Comparison of ENCODE assay signal across 8 cellular contexts in genomic region chr11:113730887-113731726, GRCh38. TPM values are rescaled to one million over a fixed set of nuclear protein-coding genes. Genes with fewer than 3 reads are reported as not detected.
A peak's percentile ranks its signal among the peaks of the same experiment; 100 is the strongest.
DNase-seq lines count a peak whose midpoint lies in the region; ATAC-seq, FAIRE-seq and TF ChIP-seq lines count a peak whose summit lies in the region.

No MANE protein-coding gene starts in this region.

- H3K23ac ChIP-seq in H1 (ENCODE audit: insufficient read length) (no peak overlapping the region), mesendoderm (ENCODE audit: low read length) (no peak overlapping the region)

- 65% methylated on average over 4 of the region's 4 CpGs; no CpG with 5 or more reads in 1 of the 2 experiments for WGBS in H1 (ENCODE audit: extremely low coverage in 1 of 2, insufficient coverage in 1 of 2, insufficient read length in 1 of 2, insufficient replicate concordance in 2 of 2, low coverage in 1 of 2, low lambda C conversion rate in 2 of 2, missing lambda C conversion rate in 1 of 2), 2 experiments
- no CpG with 5 or more reads among the region's 4 CpGs for WGBS in mesendoderm (ENCODE audit: extremely low coverage, insufficient coverage, low lambda C conversion rate)

- H3K9ac ChIP-seq in NT2/D1 (ENCODE audit: insufficient read length, low read depth) (no peak overlapping the region), H1 (replicated peaks in 1 of 4; ENCODE audit: extremely low read depth in 1 of 4, low read depth in 3 of 4, low read length in 3 of 4) (no peak overlapping the region), mesendoderm (ENCODE audit: low read length) (no peak overlapping the region)

- FAIRE-seq in H1 (lab: Jason Lieb, UNC): peak; percentile 79

- no peaks in the 10 kb centered on the region for H3K23me2 ChIP-seq in H1 (ENCODE audit: low read depth, low read length)

- CTCF ChIA-PET in H1 (lab: Charles Lee; ENCODE audit: partially characterized antibody): interaction anchor here (0.6 to 5.8 kb wide), 63 partner anchors 9 to 1452 kb away, joined by 3 to 64 read pairs (median 4); no protein-coding TSS in a partner anchor

- H2BK120ac ChIP-seq in H1 (replicated peaks; ENCODE audit: low read depth, low read length): no peak overlapping the region
- no peak overlapping the region for H2BK120ac ChIP-seq in mesendoderm (ENCODE audit: low read depth, low read length)

- TF ChIP-seq RAD21 in H1 (IDR thresholded peaks at IDR 0.05 in 1 of 2, conservative IDR thresholded peaks at IDR 0.05 in 1 of 2; ENCODE audit: low read depth in 2 of 2, low read length in 2 of 2): peak; percentile 97 to 98

- H3K36me3 ChIP-seq in NT2/D1 (ENCODE audit: insufficient read depth, insufficient read length, low read length) (peaks cover 15% of the 10 kb centered on the region), H1 (ENCODE audit: control insufficient read depth in 2 of 4, insufficient read depth in 4 of 4, low read length in 3 of 4) (peaks cover 0 to 21% (median 13%) of the 10 kb centered on the region in 4 experiments; a peak in 5 of 8 replicates), mesendoderm (ENCODE audit: control insufficient read depth, insufficient read depth, low read length) (peaks cover 2% of the 10 kb centered on the region)

- no peak for TF ChIP-seq EP300 in H1 (IDR thresholded peaks at IDR 0.05; ENCODE audit: borderline replicate concordance in 1 of 2, low read depth in 2 of 2, low read length in 2 of 2)

- ATAC-seq in GM21737 (IDR thresholded peaks at IDR 0.05; ENCODE audit: unreplicated experiment) (no peak), GM21367 (IDR thresholded peaks at IDR 0.05; ENCODE audit: unreplicated experiment) (no peak)

- H3K18ac ChIP-seq in H1 (ENCODE audit: extremely low read depth, low read length) (no peak overlapping the region), mesendoderm (ENCODE audit: low read length) (no peak overlapping the region)

- H4K5ac ChIP-seq in H1 (ENCODE audit: insufficient read length, low read depth, low read length): no peak overlapping the region
- no peak overlapping the region for H4K5ac ChIP-seq in mesendoderm (ENCODE audit: low read length)

- POLR2A ChIA-PET in H1 (lab: Charles Lee; ENCODE audit: partially characterized antibody): no interaction called here

- no peak overlapping the region for H4K8ac ChIP-seq in H1 (ENCODE audit: extremely low read depth, insufficient read depth, low read length)
- H4K8ac ChIP-seq in mesendoderm (ENCODE audit: low read depth, low read length): no peak overlapping the region

- H3K4ac ChIP-seq in H1 (replicated peaks; ENCODE audit: insufficient read length, low read depth, low read length) (no peak overlapping the region), mesendoderm (ENCODE audit: low read depth, low read length) (no peak overlapping the region)

- H3K27me3 ChIP-seq in NT2/D1 (ENCODE audit: insufficient read depth, insufficient read length) (no peaks in the 10 kb centered on the region), H1 (replicated peaks in 1 of 4; ENCODE audit: control insufficient read depth in 3 of 4, extremely low read depth in 1 of 4, insufficient read depth in 3 of 4, low read length in 3 of 4) (no peaks in the 10 kb centered on the region), mesendoderm (ENCODE audit: insufficient read depth, low read length, poor library complexity) (no peaks in the 10 kb centered on the region)

- H3K4me2 ChIP-seq in H1 (ENCODE audit: insufficient read depth in 1 of 2, low read depth in 2 of 2, low read length in 2 of 2) (no peak overlapping the region), mesendoderm (ENCODE audit: low read length) (no peak overlapping the region)

- no peak for TF ChIP-seq POLR2A in H1 (IDR thresholded peaks at IDR 0.05; ENCODE audit: control extremely low read depth in 1 of 2, low read depth in 2 of 2, low read length in 2 of 2)

- no peaks in the 10 kb centered on the region for H3K79me2 ChIP-seq in H1 (ENCODE audit: control insufficient read depth in 1 of 2, insufficient read depth in 2 of 2, low read length in 2 of 2)
- H3K79me2 ChIP-seq in mesendoderm (ENCODE audit: control insufficient read depth, insufficient read depth, low read length): no peaks in the 10 kb centered on the region

- H3K4me1 ChIP-seq in NT2/D1 (ENCODE audit: insufficient read depth, insufficient read length) (no peaks in the 10 kb centered on the region), H1 (replicated peaks in 1 of 4; ENCODE audit: control insufficient read depth in 3 of 4, insufficient read depth in 4 of 4, low read length in 3 of 4) (no peaks in the 10 kb centered on the region), mesendoderm (ENCODE audit: control insufficient read depth, low read depth, low read length) (no peaks in the 10 kb centered on the region)

- H3K27ac ChIP-seq in H1 (ENCODE audit: low read depth, low read length): no peak overlapping the region
- no peak overlapping the region for H3K27ac ChIP-seq in mesendoderm (ENCODE audit: low read depth, low read length)

- H4K20me1 ChIP-seq in H1 (replicated peaks in 1 of 2; ENCODE audit: control insufficient read depth in 1 of 2, insufficient read depth in 2 of 2, low read length in 2 of 2): no peaks in the 10 kb centered on the region

- no peak overlapping the region for H4K91ac ChIP-seq in H1 (replicated peaks; ENCODE audit: insufficient read length, low read length)

- H3K56ac ChIP-seq in H1 (replicated peaks; ENCODE audit: insufficient read length, low read depth, low read length): no peak overlapping the region
- H3K56ac ChIP-seq in mesendoderm (ENCODE audit: low read length): no peak overlapping the region

- no peak overlapping the region for H3K4me3 ChIP-seq in AG09309 (ENCODE audit: control insufficient read depth, low read depth, low read length)
- H3K4me3 ChIP-seq in NT2/D1 (ENCODE audit: insufficient read length, low read depth): no peak overlapping the region
- no peak overlapping the region for H3K4me3 ChIP-seq in H1 (ENCODE audit: extremely low read depth in 1 of 4, insufficient read depth in 2 of 4, low read depth in 3 of 4, low read length in 4 of 4)
- H3K4me3 ChIP-seq in mesendoderm (ENCODE audit: low read length): no peak overlapping the region

- H3K9me3 ChIP-seq in NT2/D1 (ENCODE audit: insufficient read depth, low read length) (no peaks in the 10 kb centered on the region), H1 (ENCODE audit: insufficient read depth in 2 of 2, low read depth in 1 of 2, low read length in 1 of 2) (no peaks in the 10 kb centered on the region)

- H2BK12ac ChIP-seq in H1 (ENCODE audit: low read depth, low read length): no peak overlapping the region

- no peak overlapping the region for H3K14ac ChIP-seq in H1 (ENCODE audit: insufficient read length)

- H2BK5ac ChIP-seq in H1 (ENCODE audit: low read depth, low read length): no peak overlapping the region
- H2BK5ac ChIP-seq in mesendoderm (ENCODE audit: low read length): no peak overlapping the region

- TF ChIP-seq CTCF in AG09309 (IDR thresholded peaks at IDR 0.05; ENCODE audit: control insufficient read depth, insufficient read depth, low read depth, low read length, missing control alignments) (peak; percentile 81), H1 (IDR thresholded peaks at IDR 0.05; ENCODE audit: control extremely low read depth in 1 of 3, insufficient read depth in 1 of 3, low read depth in 1 of 3, low read length in 3 of 3) (peak; percentile 11 to 77 (median 69))

- DNase-seq in AG09309 (ENCODE audit: low read depth) (peak; percentile 33), HCEC 1CT (peak; percentile 43), NT2/D1 (ENCODE audit: low read depth, low spot score) (peak; percentile 44), H1 (ENCODE audit: low read depth in 1 of 2, low spot score in 2 of 2) (peak in 1 of 2 experiments; percentile 60), mesendoderm (peak; percentile 69)
- no peak for DNase-seq in activated CD8-positive, alpha-beta memory T cell treated with anti-CD3 and anti-CD28 coated beads, Interleukin-2, amount 50 U/mL, for 4 hours

- no peak overlapping the region for H2BK15ac ChIP-seq in H1 (ENCODE audit: low read length)
- H2BK15ac ChIP-seq in mesendoderm (replicated peaks; ENCODE audit: low read depth): no peak overlapping the region

- no peak overlapping the region for H2AK5ac ChIP-seq in H1 (ENCODE audit: low read depth, low read length)
- H2AK5ac ChIP-seq in mesendoderm (ENCODE audit: low read length): no peak overlapping the region

- no peak overlapping the region for H2AFZ ChIP-seq in H1 (ENCODE audit: low read length)

- no peaks in the 10 kb centered on the region for H3K79me1 ChIP-seq in H1 (ENCODE audit: low read depth, low read length)
- no peaks in the 10 kb centered on the region for H3K79me1 ChIP-seq in mesendoderm (ENCODE audit: low read length)

- H2BK20ac ChIP-seq in H1 (ENCODE audit: low read length): no peak overlapping the region

RNA-seq across cellular contexts. Expression of gene TMPRSS5, which starts 25.0 kb away (rescaled TPM):
- 0.78 and 1.1 TPM in 2 replicates for total RNA-seq in H1 (2021; fragmentation: NEBNext Ultra II Directional; extraction: Animal tissue kit (Norgen Biotek cat#: 25700))
- polyA plus RNA-seq in H1 (2011; rRNA removed): 0.53 and 0.54 TPM in 2 replicates
- 0.52 TPM for polyA plus RNA-seq in H1 (2011; cell fraction: cytosol; rRNA removed)
- polyA plus RNA-seq in H1 (2011; cell fraction: nucleus; rRNA removed): 2.9 TPM
- 0.40 to 0.93 TPM (median 0.75 TPM) in 4 replicates for polyA plus RNA-seq in H1 (2012, experiment 1 of 2)
- not detected for polyA plus RNA-seq in H1 (2012, experiment 2 of 2)
- polyA plus RNA-seq in H1 (2013, experiment 1 of 2): 0.22 TPM
- polyA plus RNA-seq in H1 (2013, experiment 2 of 2): 0.13 TPM
- polyA minus RNA-seq in H1 (2011; rRNA and poly(A)+ RNA removed): 0.73 and 0.83 TPM in 2 replicates
- 4.3 TPM for polyA minus RNA-seq in H1 (2011; cell fraction: cytosol; rRNA and poly(A)+ RNA removed)
- 1.1 TPM for polyA minus RNA-seq in H1 (2011; cell fraction: nucleus; rRNA and poly(A)+ RNA removed)
- polyA plus RNA-seq in mesendoderm (2013, experiment 1 of 2): 0.27 TPM
- polyA plus RNA-seq in mesendoderm (2013, experiment 2 of 2): 0.10 TPM

RNA-seq across cellular contexts. Expression of gene ZW10, which starts 42.4 kb away (rescaled TPM):
- 24.4 and 25.3 TPM in 2 replicates for total RNA-seq in H1 (2021; fragmentation: NEBNext Ultra II Directional; extraction: Animal tissue kit (Norgen Biotek cat#: 25700))
- polyA plus RNA-seq in H1 (2011; rRNA removed): 5.9 and 9.0 TPM in 2 replicates
- 11.5 TPM for polyA plus RNA-seq in H1 (2011; cell fraction: cytosol; rRNA removed)
- 7.6 TPM for polyA plus RNA-seq in H1 (2011; cell fraction: nucleus; rRNA removed)
- 15.7 to 24.4 TPM (median 18.7 TPM) in 4 replicates for polyA plus RNA-seq in H1 (2012, experiment 1 of 2)
- polyA plus RNA-seq in H1 (2012, experiment 2 of 2): 2.3 TPM
- 15.2 TPM for polyA plus RNA-seq in H1 (2013, experiment 1 of 2)
- polyA plus RNA-seq in H1 (2013, experiment 2 of 2): 15.2 TPM
- polyA minus RNA-seq in H1 (2011; rRNA and poly(A)+ RNA removed): 20.3 and 30.7 TPM in 2 replicates
- polyA minus RNA-seq in H1 (2011; cell fraction: cytosol; rRNA and poly(A)+ RNA removed): 13.6 TPM
- 20.8 TPM for polyA minus RNA-seq in H1 (2011; cell fraction: nucleus; rRNA and poly(A)+ RNA removed)
- polyA plus RNA-seq in mesendoderm (2013, experiment 1 of 2): 18.1 TPM
- polyA plus RNA-seq in mesendoderm (2013, experiment 2 of 2): 17.9 TPM

RNA-seq across cellular contexts. Expression of gene CLDN25, which starts 48.5 kb away (rescaled TPM):
- total RNA-seq in H1 (2021; fragmentation: NEBNext Ultra II Directional; extraction: Animal tissue kit (Norgen Biotek cat#: 25700)): not detected in 2 replicates
- polyA plus RNA-seq in H1 (2011; rRNA removed): not detected in 2 replicates
- polyA plus RNA-seq in H1 (2011; cell fraction: cytosol; rRNA removed): not detected
- polyA plus RNA-seq in H1 (2011; cell fraction: nucleus; rRNA removed): not detected
- not detected in 4 replicates for polyA plus RNA-seq in H1 (2012, experiment 1 of 2)
- polyA plus RNA-seq in H1 (2012, experiment 2 of 2): not detected
- polyA plus RNA-seq in H1 (2013, experiment 1 of 2): not detected
- not detected for polyA plus RNA-seq in H1 (2013, experiment 2 of 2)
- polyA minus RNA-seq in H1 (2011; rRNA and poly(A)+ RNA removed): not detected in 2 replicates
- not detected for polyA minus RNA-seq in H1 (2011; cell fraction: cytosol; rRNA and poly(A)+ RNA removed)
- polyA minus RNA-seq in H1 (2011; cell fraction: nucleus; rRNA and poly(A)+ RNA removed): not detected
- not detected for polyA plus RNA-seq in mesendoderm (2013, experiment 1 of 2)
- not detected for polyA plus RNA-seq in mesendoderm (2013, experiment 2 of 2)
